ENCODE assay signal across 8 cellular contexts in the genomic region with DNA sequence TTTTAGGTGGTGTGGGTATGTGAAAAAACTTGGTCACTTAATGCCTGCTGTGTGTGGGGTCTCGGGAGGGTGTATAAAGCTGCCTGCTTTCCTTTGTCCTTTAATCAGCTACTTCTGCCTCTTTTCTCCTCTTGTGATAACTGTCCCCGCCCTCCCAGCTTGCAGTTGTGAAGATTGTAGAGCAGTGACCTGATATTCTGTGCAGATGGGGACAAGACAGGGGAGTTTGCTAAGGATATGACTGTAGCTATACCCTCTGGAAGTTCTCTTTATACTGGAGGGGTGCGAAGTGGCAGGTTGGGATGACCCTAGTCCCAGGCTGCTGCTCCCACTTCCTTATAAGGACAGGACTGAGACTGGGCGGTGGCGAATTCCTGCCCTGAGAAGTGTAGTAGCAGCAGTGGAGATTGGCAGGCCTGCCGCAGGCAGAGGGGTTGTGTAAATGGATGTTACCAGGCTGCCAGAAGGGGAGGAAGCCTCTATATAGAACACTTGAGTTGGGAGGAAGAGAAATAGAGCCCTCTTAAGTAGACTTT. TPM values are rescaled to one million over a fixed set of nuclear protein-coding genes. Genes with fewer than 3 reads are reported as not detected.
DNase-seq lines count a peak whose midpoint lies in the region; ATAC-seq and TF ChIP-seq lines count a peak whose summit lies in the region.

No MANE protein-coding gene starts in this region.

- peaks cover 48% of the 10 kb centered on the region for H3K36me3 ChIP-seq in HAP-1 (replicated peaks)
- peaks cover 2% of the 10 kb centered on the region; the same call in 1 of the 2 replicates for H3K36me3 ChIP-seq in Panc1 (ENCODE audit: control insufficient read depth, insufficient read depth, low read length)

- no peaks in the 10 kb centered on the region for H3K27me3 ChIP-seq in HAP-1 (ENCODE audit: low read depth)
- no peaks in the 10 kb centered on the region for H3K27me3 ChIP-seq in Panc1 (ENCODE audit: control insufficient read depth, insufficient read depth, low read length)

- POLR2A ChIA-PET in Panc1 (lab: Charles Lee), result no interaction called here

- H3K4me1 ChIP-seq in HAP-1, result peaks cover 24% of the 10 kb centered on the region
- H3K4me1 ChIP-seq in Panc1 (ENCODE audit: control insufficient read depth, insufficient read depth, low read length), result peaks cover 25% of the 10 kb centered on the region

- H3K9me3 ChIP-seq in HAP-1, result no peaks in the 10 kb centered on the region
- no peaks in the 10 kb centered on the region for H3K9me3 ChIP-seq in Panc1 (ENCODE audit: control insufficient read depth, insufficient read depth, low read depth, low read length)

- DNase-seq in HAP-1 (ENCODE audit: low spot score in 2 of 2) (peak; percentile 70 to 79), Panc1 (ENCODE audit: low read depth, low spot score) (no peak), cardiac fibroblast (ENCODE audit: low read depth in 2 of 2) (peak; percentile 80 to 86), iPS-NIHi7 (ENCODE audit: extremely low spot score) (peak; percentile 72), skeletal muscle cell (ENCODE audit: low read depth) (peak; percentile 36)

- TF ChIP-seq CTCF in C4-2B (conservative IDR thresholded peaks at IDR 0.05) (no peak), Panc1 (IDR thresholded peaks at IDR 0.05) (no peak), cardiac fibroblast (IDR thresholded peaks at IDR 0.05; ENCODE audit: low read depth, low read length) (no peak)

- H3K4me3 ChIP-seq in HAP-1, result peak overlapping the region; percentile 87
- peak overlapping the region; percentile 74 to 78 for H3K4me3 ChIP-seq in Panc1 (ENCODE audit: low read depth in 2 of 2, low read length in 2 of 2)
- H3K4me3 ChIP-seq in cardiac fibroblast (replicated peaks in 1 of 2; ENCODE audit: low read depth in 2 of 2, low read length in 2 of 2), result peak overlapping the region; percentile 93 to 98
- peak overlapping the region; percentile 59 for H3K4me3 ChIP-seq in skeletal muscle cell (ENCODE audit: low read depth, low read length)

- in situ Hi-C loops in HAP-1 (cut with MboI; ENCODE audit: low sequenced_read_pairs), result no loop called here
- in situ Hi-C loops in Panc1 (cut with HindIII; ENCODE audit: low pct_unique_long_range_greater_than_20kb, low sequenced_read_pairs), result no loop called here

- TSS peak; percentile 83 for BruUV-seq in Panc1 (replicated peaks; lab: Mats Ljungman, UMichigan)

- intact Hi-C loops in Panc1 (cut with micrococcal nuclease; ENCODE audit: unreplicated experiment), result loop anchor here (5.0 kb wide), 1 partner anchor 42 kb away; the partner anchor contains the start of genes RPL41 and ZC3H10

- peak; percentile 25 for ATAC-seq in Panc1
- ATAC-seq in HG03196 (IDR thresholded peaks at IDR 0.05; ENCODE audit: unreplicated experiment), result no peak
- no peak for ATAC-seq in GM19452 (IDR thresholded peaks at IDR 0.05; ENCODE audit: unreplicated experiment)

- H3K27ac ChIP-seq in C4-2B (peak overlapping the region; percentile 92), Panc1 (ENCODE audit: low read length) (peak overlapping the region; percentile 88)

- CTCF ChIA-PET in Panc1 (lab: Charles Lee), result interaction anchor here (1.4 kb wide), 1 partner anchor 33 kb away, joined by 3 read pairs; no protein-coding TSS in a partner anchor

RNA-seq across cellular contexts. Expression of gene MYL6, which starts 0.8 kb away (rescaled TPM):
- total RNA-seq in Panc1 (2021; ENCODE audit: unreplicated experiment), result 1,024 TPM
- 1,487 TPM for polyA plus RNA-seq in Panc1 (2012; ENCODE audit: insufficient read length)

RNA-seq across cellular contexts. Expression of gene MYL6B, which starts 6.6 kb away (rescaled TPM):
- 66.5 TPM for total RNA-seq in Panc1 (2021; ENCODE audit: unreplicated experiment)
- polyA plus RNA-seq in Panc1 (2012; ENCODE audit: insufficient read length), result 236 TPM

RNA-seq across cellular contexts. Expression of gene SMARCC2, which starts 30.3 kb away (rescaled TPM):
- total RNA-seq in Panc1 (2021; ENCODE audit: unreplicated experiment), result 129 TPM
- 105 TPM for polyA plus RNA-seq in Panc1 (2012; ENCODE audit: insufficient read length)

RNA-seq across cellular contexts. Expression of gene ESYT1, which starts 30.9 kb away (rescaled TPM):
- total RNA-seq in Panc1 (2021; ENCODE audit: unreplicated experiment), result 152 TPM
- 100 TPM for polyA plus RNA-seq in Panc1 (2012; ENCODE audit: insufficient read length)

RNA-seq across cellular contexts. Expression of gene ZC3H10, which starts 40.9 kb away (rescaled TPM):
- total RNA-seq in Panc1 (2021; ENCODE audit: unreplicated experiment), result 6.0 TPM
- polyA plus RNA-seq in Panc1 (2012; ENCODE audit: insufficient read length), result 5.0 TPM
